Comparison of ENCODE assay signal across 23 cellular contexts in genomic region chr3:31140470-31140869, GRCh38.
DNase-seq lines count a peak whose midpoint lies in the region; ATAC-seq, FAIRE-seq and TF ChIP-seq lines count a peak whose summit lies in the region.
"Had no signal": no experiment of that assay in that cellular context is flagged by ENCODE, and none has a peak within 500 bp of the region (broad histone marks: within the 10 kb centered on the region; RNA-seq: fewer than 3 reads in every experiment).

No MANE protein-coding gene starts in this region.

- H2BK120ac ChIP-seq in mesenchymal stem cell (ENCODE audit: low read depth, low read length) = no peak overlapping the region

- H3K4me3 Mint-ChIP-seq in activated CD4-positive, alpha-beta memory T cell treated with anti-CD3 and anti-CD28 coated beads for 36 hours = no peak overlapping the region
- no peak overlapping the region for H3K4me3 Mint-ChIP-seq in endodermal cell
- H3K4me3 Mint-ChIP-seq: B cell; CD4-positive, alpha-beta T cell; CD8-positive, alpha-beta T cell had no signal

- H3K27ac Mint-ChIP-seq in activated CD4-positive, alpha-beta memory T cell treated with anti-CD3 and anti-CD28 coated beads for 36 hours = no peak overlapping the region
- H3K27ac Mint-ChIP-seq in endodermal cell = no peak overlapping the region
- H3K27ac Mint-ChIP-seq: B cell; CD4-positive, alpha-beta T cell; CD8-positive, alpha-beta T cell had no signal

- no peaks in the 10 kb centered on the region for H3K79me1 ChIP-seq in mesenchymal stem cell (replicated peaks; ENCODE audit: low read length, poor library complexity, severe bottlenecking)

- DNase-seq in fibroblast of gingiva (ENCODE audit: low read depth) (peak; percentile 45), mesenchymal stem cell (no peak), stromal cell of bone marrow (ENCODE audit: low read depth) (peak; percentile 36), endodermal cell (no peak), tibial nerve (ENCODE audit: low spot score in 2 of 2) (no peak)
- no peak for DNase-seq in activated CD4-positive, alpha-beta memory T cell treated with anti-CD3 and anti-CD28 coated beads for 36 hours
- DNase-seq: 8988T; AML-193; Caco-2; Calu3; CD4-positive, alpha-beta T cell; CD8-positive, alpha-beta T cell; DMS79 treated with DMSO at 0.1 percent for 48 hours; GDM1 had no signal

- no peak for TF ChIP-seq POLR2A in tibial nerve (IDR thresholded peaks at IDR 0.05)

- H3K27ac ChIP-seq in mesenchymal stem cell (ENCODE audit: low read length, poor library complexity, severe bottlenecking) = no peak overlapping the region
- no peak overlapping the region for H3K27ac ChIP-seq in endodermal cell (ENCODE audit: low read depth, low read length)
- no peak overlapping the region for H3K27ac ChIP-seq in tibial nerve
- H3K27ac ChIP-seq: BLaER1 treated with 17β-estradiol and CSF1 and Interleukin-3, amounts not matched to agents 10 nM and 100 nM; C4-2B had no signal

- H3K4ac ChIP-seq in mesenchymal stem cell (ENCODE audit: low read depth in 1 of 2, low read length in 2 of 2) = no peak overlapping the region

- TF ChIP-seq EP300 in tibial nerve (IDR thresholded peaks at IDR 0.05) = no peak

- CTCF ChIA-PET in activated CD4-positive, alpha-beta memory T cell treated with anti-CD3 and anti-CD28 coated beads for 36 hours (lab: Charles Lee) = no interaction called here

- no peaks in the 10 kb centered on the region for H3K27me3 Mint-ChIP-seq in activated CD4-positive, alpha-beta memory T cell treated with anti-CD3 and anti-CD28 coated beads for 36 hours
- no peaks in the 10 kb centered on the region for H3K27me3 Mint-ChIP-seq in endodermal cell (ENCODE audit: insufficient read depth)
- H3K27me3 Mint-ChIP-seq: CD4-positive, alpha-beta T cell had no signal

- H3K27me3 ChIP-seq in mesenchymal stem cell (ENCODE audit: control insufficient read depth in 1 of 2, insufficient read depth in 1 of 2, low read length in 2 of 2) = no peaks in the 10 kb centered on the region
- H3K27me3 ChIP-seq in endodermal cell (ENCODE audit: control insufficient read depth, insufficient read depth, low read length, poor library complexity, severe bottlenecking) = no peaks in the 10 kb centered on the region
- H3K27me3 ChIP-seq in tibial nerve = no peaks in the 10 kb centered on the region
- H3K27me3 ChIP-seq: BLaER1 treated with 17β-estradiol and CSF1 and Interleukin-3, amounts not matched to agents 10 nM and 100 nM had no signal

- TF ChIP-seq CTCF in endodermal cell (conservative IDR thresholded peaks at IDR 0.05) (no peak), tibial nerve (IDR thresholded peaks at IDR 0.05) (no peak)

- intact Hi-C loops in activated CD4-positive, alpha-beta memory T cell treated with anti-CD3 and anti-CD28 coated beads for 36 hours (cut with micrococcal nuclease) = no loop called here

- H4K8ac ChIP-seq in mesenchymal stem cell (ENCODE audit: low read length) = no peak overlapping the region

- no peaks in the 10 kb centered on the region for H3K4me1 Mint-ChIP-seq in activated CD4-positive, alpha-beta memory T cell treated with anti-CD3 and anti-CD28 coated beads for 36 hours (ENCODE audit: low read depth)
- H3K4me1 Mint-ChIP-seq in endodermal cell = peaks cover 7% of the 10 kb centered on the region
- H3K4me1 Mint-ChIP-seq: B cell had no signal

- peak; percentile 72 for FAIRE-seq in G401.6 (lab: Jason Lieb, UNC)
- FAIRE-seq: D721Med, GM12878, GM12892, GM18507 had no signal

- H3K18ac ChIP-seq in mesenchymal stem cell (ENCODE audit: low read depth in 1 of 2, low read length in 2 of 2) = no peak overlapping the region

- no peak overlapping the region for H2AK5ac ChIP-seq in mesenchymal stem cell (ENCODE audit: low read length, severe bottlenecking)

- no peaks in the 10 kb centered on the region for H3K4me1 ChIP-seq in mesenchymal stem cell (ENCODE audit: control insufficient read depth, insufficient read depth, low read depth, low read length)
- no peaks in the 10 kb centered on the region for H3K4me1 ChIP-seq in endodermal cell (ENCODE audit: control insufficient read depth, insufficient read depth, low read length)
- no peaks in the 10 kb centered on the region for H3K4me1 ChIP-seq in tibial nerve
- H3K4me1 ChIP-seq: BLaER1 treated with 17β-estradiol and CSF1 and Interleukin-3, amounts not matched to agents 10 nM and 100 nM; Caco-2 had no signal

- ATAC-seq in GM21447 (IDR thresholded peaks at IDR 0.05; ENCODE audit: unreplicated experiment) = no peak
- ATAC-seq: CD8-positive, alpha-beta T cell; GM12878 had no signal

- no peaks in the 10 kb centered on the region for H3K9me3 Mint-ChIP-seq in activated CD4-positive, alpha-beta memory T cell treated with anti-CD3 and anti-CD28 coated beads for 36 hours
- peaks cover 5% of the 10 kb centered on the region for H3K9me3 Mint-ChIP-seq in endodermal cell
- H3K9me3 Mint-ChIP-seq: CD4-positive, alpha-beta T cell; CD8-positive, alpha-beta T cell had no signal

- H2AFZ ChIP-seq in mesenchymal stem cell (ENCODE audit: low read depth, low read length) = no peak overlapping the region

- no peaks in the 10 kb centered on the region for H3K36me3 Mint-ChIP-seq in activated CD4-positive, alpha-beta memory T cell treated with anti-CD3 and anti-CD28 coated beads for 36 hours
- H3K36me3 Mint-ChIP-seq in endodermal cell (ENCODE audit: low read depth) = no peaks in the 10 kb centered on the region
- H3K36me3 Mint-ChIP-seq: CD8-positive, alpha-beta T cell had no signal

- no peak overlapping the region for H2BK15ac ChIP-seq in mesenchymal stem cell (ENCODE audit: low read depth, poor library complexity, severe bottlenecking)

- POLR2A ChIA-PET in activated CD4-positive, alpha-beta memory T cell treated with anti-CD3 and anti-CD28 coated beads for 36 hours (lab: Charles Lee) = no interaction called here

- H3K36me3 ChIP-seq in mesenchymal stem cell (ENCODE audit: control insufficient read depth in 1 of 2, insufficient read depth in 2 of 2, low read depth in 1 of 2, low read length in 2 of 2) (no peaks in the 10 kb centered on the region), endodermal cell (ENCODE audit: control insufficient read depth, insufficient read depth, low read length) (no peaks in the 10 kb centered on the region), tibial nerve (no peaks in the 10 kb centered on the region)
- H3K36me3 ChIP-seq: BLaER1 treated with 17β-estradiol and CSF1 and Interleukin-3, amounts not matched to agents 10 nM and 100 nM had no signal

- no peak overlapping the region for H3K4me2 ChIP-seq in mesenchymal stem cell (ENCODE audit: low read length, poor library complexity, severe bottlenecking)
- H3K4me2 ChIP-seq: BLaER1 treated with 17β-estradiol and CSF1 and Interleukin-3, amounts not matched to agents 10 nM and 100 nM had no signal

- H3K23ac ChIP-seq in mesenchymal stem cell (ENCODE audit: low read length in 2 of 2) = no peak overlapping the region

- H3K4me3 ChIP-seq in mesenchymal stem cell (ENCODE audit: insufficient read depth in 1 of 2, low read depth in 1 of 2, low read length in 2 of 2) = no peak overlapping the region
- H3K4me3 ChIP-seq in endodermal cell (ENCODE audit: low read length) = no peak overlapping the region
- no peak overlapping the region for H3K4me3 ChIP-seq in tibial nerve
- H3K4me3 ChIP-seq: BLaER1 treated with 17β-estradiol and CSF1 and Interleukin-3, amounts not matched to agents 10 nM and 100 nM; GM12878 had no signal

- H3K9ac ChIP-seq in mesenchymal stem cell (ENCODE audit: low read length) (no peak overlapping the region), endodermal cell (ENCODE audit: extremely low read depth, low read length, poor library complexity, severe bottlenecking) (no peak overlapping the region)
- H3K9ac ChIP-seq: BLaER1 treated with 17β-estradiol and CSF1 and Interleukin-3, amounts not matched to agents 10 nM and 100 nM had no signal

- no peak overlapping the region for H4K91ac ChIP-seq in mesenchymal stem cell (ENCODE audit: low read length)

- H2BK12ac ChIP-seq in mesenchymal stem cell (ENCODE audit: low read length in 2 of 2) = no peak overlapping the region

- H3K14ac ChIP-seq in mesenchymal stem cell (ENCODE audit: low read length in 2 of 2) = no peak overlapping the region

- H3K9me3 ChIP-seq in mesenchymal stem cell (ENCODE audit: control insufficient read depth, low read length) (no peaks in the 10 kb centered on the region), endodermal cell (ENCODE audit: control insufficient read depth, low read length) (no peaks in the 10 kb centered on the region), tibial nerve (no peaks in the 10 kb centered on the region)
- H3K9me3 ChIP-seq: Caco-2 had no signal

- H2BK5ac ChIP-seq in mesenchymal stem cell (ENCODE audit: low read depth, low read length, poor library complexity, severe bottlenecking) = peak overlapping the region; percentile 31

Comparison
In these comparisons a context has a peak if more than half of its experiments do, and no peak if none do; other contexts are left out.
1. DNase-seq: peak in fibroblast of gingiva (single experiment) and stromal cell of bone marrow (single experiment); none in mesenchymal stem cell (single experiment), activated CD4-positive, alpha-beta memory T cell treated with anti-CD3 and anti-CD28 coated beads for 36 hours (single experiment), endodermal cell (single experiment) and tibial nerve (0 of 2).